18 cellular contexts compared by ENCODE assay signal in the genomic region with DNA sequence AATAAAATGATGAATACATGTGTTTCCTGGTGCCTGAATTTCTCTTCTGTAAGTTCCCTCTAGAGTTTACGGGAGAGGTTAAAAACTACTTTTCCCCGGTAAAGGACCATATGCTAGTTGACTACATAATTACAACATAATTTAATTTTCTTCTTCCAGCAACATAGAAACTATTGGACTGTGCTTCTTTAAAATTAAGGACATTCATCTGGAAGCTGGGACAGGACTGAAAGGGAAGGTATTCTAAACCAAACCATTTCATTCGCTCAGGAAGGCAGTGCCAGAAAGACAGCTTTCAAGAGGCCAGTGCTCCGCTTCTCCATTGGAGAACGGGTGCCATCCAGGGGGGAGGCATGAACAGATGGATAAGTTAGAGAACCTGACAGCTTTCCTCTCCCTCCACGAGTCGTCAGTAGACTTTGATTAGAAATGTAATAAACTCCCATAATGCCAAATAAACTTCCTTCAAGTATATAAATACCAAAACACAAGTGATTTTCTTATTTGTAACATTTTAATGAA.
DNase-seq lines count a peak whose midpoint lies in the region; ATAC-seq and TF ChIP-seq lines count a peak whose summit lies in the region.
"Had no signal": no experiment of that assay in that cellular context is flagged by ENCODE, and none has a peak within 500 bp of the region (broad histone marks: within the 10 kb centered on the region; RNA-seq: fewer than 3 reads in every experiment).

No MANE protein-coding gene starts in this region.

- H3K9me3 Mint-ChIP-seq in glutamatergic neuron (ENCODE audit: unreplicated experiment): peaks cover 3% of the 10 kb centered on the region
- H3K9me3 Mint-ChIP-seq: CD4-positive, CD25-positive, alpha-beta regulatory T cell had no signal

- peaks cover 44% of the 10 kb centered on the region for H3K4me1 ChIP-seq in BE2C
- H3K4me1 ChIP-seq: A549 had no signal

- no peaks in the 10 kb centered on the region for H3K27me3 ChIP-seq in BE2C

- H3K4me1 Mint-ChIP-seq in glutamatergic neuron (ENCODE audit: low read depth, unreplicated experiment): peaks cover 67% of the 10 kb centered on the region

- no peaks in the 10 kb centered on the region for H3K27me3 Mint-ChIP-seq in glutamatergic neuron (ENCODE audit: unreplicated experiment)
- H3K27me3 Mint-ChIP-seq: CD4-positive, CD25-positive, alpha-beta regulatory T cell had no signal

- H3K36me3 ChIP-seq in BE2C: no peaks in the 10 kb centered on the region

- H3K27ac Mint-ChIP-seq in glutamatergic neuron (ENCODE audit: unreplicated experiment): peak overlapping the region; percentile 23

- peak overlapping the region; percentile 2 for H3K4me3 ChIP-seq in BE2C (ENCODE audit: low read depth, low read length)
- H3K4me3 ChIP-seq: A549, GM12878 had no signal

- peak; percentile 60 for DNase-seq in BE2C
- peak; percentile 83 for DNase-seq in G401 (ENCODE audit: low spot score)
- DNase-seq in NCI-H69 (lab: John Stamatoyannopoulos, UW): peak; percentile 26
- DNase-seq in glutamatergic neuron: peak; percentile 24
- no peak for DNase-seq in Kasumi-1 (lab: John Stamatoyannopoulos, UW)
- DNase-seq in stimulated activated naive CD4-positive, alpha-beta T cell (lab: John Stamatoyannopoulos, UW): no peak
- DNase-seq in GOT3 (lab: John Stamatoyannopoulos, UW): no peak
- DNase-seq: CD4-positive, CD25-positive, alpha-beta regulatory T cell; DMS79 treated with DMSO at 0.1 percent for 48 hours; IMR-90; NCI-H1105 treated with DMSO at 0.1 percent for 48 hours; NCI-H2081 treated with DMSO at 0.1 percent for 48 hours; NCI-H510A; OCI-M1 had no signal

- H3K4me3 Mint-ChIP-seq in glutamatergic neuron (ENCODE audit: unreplicated experiment): peak overlapping the region; percentile 51
- H3K4me3 Mint-ChIP-seq: CD4-positive, CD25-positive, alpha-beta regulatory T cell had no signal

- H3K36me3 Mint-ChIP-seq in glutamatergic neuron (ENCODE audit: unreplicated experiment): no peaks in the 10 kb centered on the region

- ATAC-seq in HG03520 (IDR thresholded peaks at IDR 0.05; ENCODE audit: unreplicated experiment): no peak
- ATAC-seq: A549, GM12878, Right ventricle myocardium inferior had no signal

- TF ChIP-seq CTCF in BE2C (IDR thresholded peaks at IDR 0.05; ENCODE audit: low read depth, low read length) (no peak), glutamatergic neuron (IDR thresholded peaks at IDR 0.05; ENCODE audit: partially characterized antibody, unreplicated experiment) (no peak)

- in situ Hi-C loops in G401 (cut with HindIII; ENCODE audit: low sequenced_read_pairs): no loop called here

- H3K9me3 ChIP-seq in BE2C: no peaks in the 10 kb centered on the region
- H3K9me3 ChIP-seq: A549 had no signal

Comparison
In these comparisons a context has a peak if more than half of its experiments do, and no peak if none do; other contexts are left out.
1. DNase-seq: peak in BE2C (single experiment), G401 (single experiment), NCI-H69 (single experiment) and glutamatergic neuron (single experiment); none in Kasumi-1 (0 of 2), stimulated activated naive CD4-positive, alpha-beta T cell (0 of 6) and GOT3 (single experiment).